22 cellular contexts compared by ENCODE assay signal in genomic region chr19:28445826-28446225, GRCh38.
DNase-seq lines count a peak whose midpoint lies in the region; ATAC-seq and TF ChIP-seq lines count a peak whose summit lies in the region.
"Had no signal": no experiment of that assay in that cellular context is flagged by ENCODE, and none has a peak within 500 bp of the region (broad histone marks: within the 10 kb centered on the region; RNA-seq: fewer than 3 reads in every experiment).

No MANE protein-coding gene starts in this region.

- H3K36me3 Mint-ChIP-seq in H9 (ENCODE audit: insufficient read depth in 1 of 3, low read depth in 3 of 3): peaks cover 0 to 7% (median 4%) of the 10 kb centered on the region in 3 experiments; a peak in 3 of 7 replicates
- 0 out of 2 replicates have a peak, but pooled peaks cover 3% of the 10 kb centered on the region for H3K36me3 Mint-ChIP-seq in WTC11
- peaks cover 7% of the 10 kb centered on the region for H3K36me3 Mint-ChIP-seq in nephron progenitor cell (ENCODE audit: low read depth)
- H3K36me3 Mint-ChIP-seq: CD8-positive, alpha-beta T cell had no signal

- peak overlapping the region; percentile 90 for H2BK120ac ChIP-seq in H9 (ENCODE audit: low read depth, low read length, poor library complexity, severe bottlenecking)

- no peak overlapping the region for H4K91ac ChIP-seq in H9 (ENCODE audit: insufficient read length, low read depth, low read length)

- H3T11ph ChIP-seq in H9 (ENCODE audit: low read length): no peak overlapping the region

- no peak overlapping the region for H3K27ac ChIP-seq in H9 (ENCODE audit: insufficient read length, low read depth, low read length)
- no peak overlapping the region for H3K27ac ChIP-seq in PC-9
- H3K27ac ChIP-seq: A549, GM23248, Peyer's patch had no signal

- H3K4ac ChIP-seq in H9 (ENCODE audit: low read depth, low read length): no peak overlapping the region

- no peaks in the 10 kb centered on the region for H3K79me1 ChIP-seq in H9 (ENCODE audit: insufficient read depth, low read depth, low read length, poor library complexity, severe bottlenecking)

- no peak overlapping the region for H2BK5ac ChIP-seq in H9 (ENCODE audit: insufficient read length, low read length)

- H2AK5ac ChIP-seq in H9 (ENCODE audit: insufficient read length, low read length): no peak overlapping the region

- H3K9me2 ChIP-seq in PC-9 (ENCODE audit: insufficient read depth): no peaks in the 10 kb centered on the region

- H2BK20ac ChIP-seq in H9 (ENCODE audit: low read depth, low read length, poor library complexity, severe bottlenecking): no peak overlapping the region

- H2AFZ ChIP-seq in H9 (ENCODE audit: low read length) (no peak overlapping the region), PC-9 (no peak overlapping the region)
- H2AFZ ChIP-seq: GM23248 had no signal

- H3K79me2 ChIP-seq in H9 (ENCODE audit: insufficient read depth, low read length) (no peaks in the 10 kb centered on the region), PC-9 (ENCODE audit: low read depth) (no peaks in the 10 kb centered on the region)

- no peaks in the 10 kb centered on the region for H3K36me3 ChIP-seq in PC-9 (ENCODE audit: low read depth)
- H3K36me3 ChIP-seq: Peyer's patch had no signal

- CTCF ChIA-PET in WTC11 (lab: Charles Lee) (interaction anchor here (1.2 to 2.0 kb wide), 3 partner anchors 22 to 188 kb away, joined by 3 to 8 read pairs (median 4); no protein-coding TSS in a partner anchor), PC-9 (lab: Charles Lee) (no interaction called here)

- H3K4me1 ChIP-seq in H9 (ENCODE audit: insufficient read depth, low read length): peaks cover 7% of the 10 kb centered on the region; the same call in 1 of the 2 replicates
- H3K4me1 ChIP-seq in PC-9 (replicated peaks; ENCODE audit: insufficient read depth): no peaks in the 10 kb centered on the region
- H3K4me1 ChIP-seq: A549, Caco-2, Peyer's patch had no signal

- DNase-seq in ELF-1 (ENCODE audit: low read depth, low spot score): peak; percentile 57
- DNase-seq in H9: no peak
- peak; percentile 16 for DNase-seq in WTC11 (ENCODE audit: low spot score)
- DNase-seq in nephron progenitor cell: no peak
- DNase-seq in PC-9: no peak
- no peak for DNase-seq in stimulated activated CD4-positive, alpha-beta T cell treated with anti-CD3 and anti-CD28 coated beads, Interleukin-4, amount 100 ng/mL, for 24 hours
- DNase-seq in GM03348 (ENCODE audit: low spot score): no peak
- DNase-seq: C1 segment of cervical spinal cord; Caco-2; CD8-positive, alpha-beta T cell; DMS79 treated with DMSO at 0.1 percent for 48 hours; GM23248; KG1; MM.1S; NCI-H2029; NCI-H446 treated with DMSO at 0.1 percent for 48 hours; NCI-H526; Peyer's patch; SHP77 treated with DMSO at 0.1 percent for 48 hours; T-helper 17 cell had no signal

- no peak overlapping the region for H3K23ac ChIP-seq in H9 (ENCODE audit: insufficient read length, low read depth, low read length)

- no peak overlapping the region for H4K5ac ChIP-seq in H9 (ENCODE audit: insufficient read length, low read depth, low read length)

- TF ChIP-seq CTCF in H9 (conservative IDR thresholded peaks at IDR 0.05) (no peak), WTC11 (IDR thresholded peaks at IDR 0.05) (no peak), nephron progenitor cell (IDR thresholded peaks at IDR 0.05) (no peak), PC-9 (conservative IDR thresholded peaks at IDR 0.05) (no peak)

- POLR2A ChIA-PET in WTC11 (lab: Charles Lee) (interaction anchor here (0.7 to 1.4 kb wide), 2 partner anchors 9 to 40 kb away, joined by 3 to 4 read pairs; no protein-coding TSS in a partner anchor), PC-9 (lab: Charles Lee; ENCODE audit: unreplicated experiment) (no interaction called here)

- H3K23me2 ChIP-seq in H9 (ENCODE audit: insufficient read length, low read depth, low read length, poor library complexity, severe bottlenecking): no peaks in the 10 kb centered on the region

- H3K56ac ChIP-seq in H9 (ENCODE audit: insufficient read length, low read depth, low read length): no peak overlapping the region

- no peaks in the 10 kb centered on the region for H3K9me3 ChIP-seq in H9 (ENCODE audit: control insufficient read depth, low read depth, low read length)
- no peaks in the 10 kb centered on the region for H3K9me3 ChIP-seq in PC-9 (ENCODE audit: insufficient read depth, low read depth)
- H3K9me3 ChIP-seq: A549, Caco-2, Peyer's patch had no signal

- no peak overlapping the region for H3K4me3 ChIP-seq in PC-9
- H3K4me3 ChIP-seq: A549, GM23248, Peyer's patch had no signal

- peaks cover 42 to 45% of the 10 kb centered on the region in 2 experiments for H3K4me1 Mint-ChIP-seq in H9
- H3K4me1 Mint-ChIP-seq in WTC11: peaks cover 64% of the 10 kb centered on the region
- peaks cover 55% of the 10 kb centered on the region for H3K4me1 Mint-ChIP-seq in nephron progenitor cell
- H3K4me1 Mint-ChIP-seq: T-helper 17 cell had no signal

- H2BK12ac ChIP-seq in H9 (ENCODE audit: insufficient read length, low read depth, low read length): peak overlapping the region; percentile 8

- no peaks in the 10 kb centered on the region for H3K27me3 ChIP-seq in H9 (ENCODE audit: insufficient read depth, low read length)
- H3K27me3 ChIP-seq in PC-9 (ENCODE audit: insufficient read depth, low read depth): peaks cover 80% of the 10 kb centered on the region
- H3K27me3 ChIP-seq: Peyer's patch had no signal

- intact Hi-C loops in PC-9 (cut with micrococcal nuclease; ENCODE audit: unreplicated experiment): no loop called here

- H4K20me1 ChIP-seq in H9 (ENCODE audit: control insufficient read depth, insufficient read depth, insufficient read length) (no peaks in the 10 kb centered on the region), PC-9 (ENCODE audit: insufficient read depth) (no peaks in the 10 kb centered on the region)

- no peak overlapping the region for H3K9ac ChIP-seq in H9 (ENCODE audit: extremely low read depth, insufficient read length, low read length)
- H3K9ac ChIP-seq: GM23248 had no signal

- H3K9me3 Mint-ChIP-seq in H9 (peaks cover 2 to 6% of the 10 kb centered on the region in 2 experiments; a peak in 2 of 5 replicates), WTC11 (peaks cover 4% of the 10 kb centered on the region; the same call in 1 of the 2 replicates), nephron progenitor cell (peaks cover 9% of the 10 kb centered on the region)
- H3K9me3 Mint-ChIP-seq: CD8-positive, alpha-beta T cell had no signal

- H3K27ac Mint-ChIP-seq in H9 (peak overlapping the region; percentile 23 to 95 (median 78); a peak in 4 of 7 replicates), WTC11 (peak overlapping the region; percentile 96), nephron progenitor cell (peak overlapping the region; percentile 95)
- H3K27ac Mint-ChIP-seq: CD8-positive, alpha-beta T cell; T-helper 17 cell had no signal

- H2BK15ac ChIP-seq in H9 (ENCODE audit: low read depth, low read length): no peak overlapping the region

- H3K18ac ChIP-seq in H9 (ENCODE audit: insufficient read length, low read depth, low read length): no peak overlapping the region

- no peak overlapping the region for H3K14ac ChIP-seq in H9 (ENCODE audit: insufficient read depth, low read length)

- H4K8ac ChIP-seq in H9 (replicated peaks; ENCODE audit: insufficient read length, low read depth, low read length): no peak overlapping the region

- BruUV-seq in PC-9 (replicated peaks; lab: Mats Ljungman, UMichigan): no TSS peak

- no CpG with 5 or more reads among the region's 11 CpGs for WGBS in H9 (ENCODE audit: extremely low coverage, insufficient read length, low lambda C conversion rate)

- H3F3A ChIP-seq in PC-9 (ENCODE audit: insufficient read depth, low read depth): no peaks in the 10 kb centered on the region

- H3K4me3 Mint-ChIP-seq in H9: no peak overlapping the region
- peak overlapping the region; percentile 18 for H3K4me3 Mint-ChIP-seq in WTC11
- H3K4me3 Mint-ChIP-seq in nephron progenitor cell: peak overlapping the region; percentile 24
- H3K4me3 Mint-ChIP-seq: CD8-positive, alpha-beta T cell; T-helper 17 cell had no signal

- no peak overlapping the region for H3K4me2 ChIP-seq in H9 (ENCODE audit: insufficient read depth, insufficient read length, low read length)
- H3K4me2 ChIP-seq in PC-9: no peak overlapping the region
- H3K4me2 ChIP-seq: A549 had no signal

- peak; percentile 9 for ATAC-seq in WTC11
- ATAC-seq: A549; CD8-positive, alpha-beta T cell; HCT116; T-helper 17 cell had no signal

- H3K27me3 Mint-ChIP-seq in H9 (ENCODE audit: low read depth): peaks cover 2% of the 10 kb centered on the region
- no peaks in the 10 kb centered on the region for H3K27me3 Mint-ChIP-seq in WTC11 (ENCODE audit: low read depth)
- no peaks in the 10 kb centered on the region for H3K27me3 Mint-ChIP-seq in nephron progenitor cell (ENCODE audit: low read depth, poor library complexity)
- H3K27me3 Mint-ChIP-seq: T-helper 17 cell had no signal

TF ChIP-seq in WTC11, 78 proteins besides CTCF, POLR2A, EP300 and RAD21 (continues in another document):
- TF ChIP-seq CBFB (CRISPR knock-in tag; IDR thresholded peaks at IDR 0.05; ENCODE audit: low read depth) (no peak), ZNF671 (CRISPR knock-in tag; IDR thresholded peaks at IDR 0.05) (no peak), FOXK1 (CRISPR knock-in tag; IDR thresholded peaks at IDR 0.05) (no peak), ATF6 (CRISPR knock-in tag; IDR thresholded peaks at IDR 0.05) (no peak), JAZF1 (CRISPR knock-in tag; IDR thresholded peaks at IDR 0.05) (no peak), ZBTB43 (CRISPR knock-in tag; IDR thresholded peaks at IDR 0.05) (no peak)

Comparison
In these comparisons a context has a peak if more than half of its experiments do, and no peak if none do; other contexts are left out.
1. DNase-seq: peak in ELF-1 (single experiment) and WTC11 (single experiment); none in H9 (single experiment), nephron progenitor cell (single experiment), PC-9 (0 of 2), stimulated activated CD4-positive, alpha-beta T cell treated with anti-CD3 and anti-CD28 coated beads, Interleukin-4, amount 100 ng/mL, for 24 hours (single experiment) and GM03348 (single experiment).
2. H3K4me3 Mint-ChIP-seq: peak in WTC11 (single experiment) and nephron progenitor cell (single experiment); none in H9 (0 of 2).
3. Peak in every context shown above with its lines, with median percentiles within 50 percentile points of each other: H3K27ac Mint-ChIP-seq.